In genomic region chrX:66064261-66064660, GRCh38 we compare ENCODE assay signal across 1 cellular context.
TF ChIP-seq lines count a peak whose summit lies in the region.

No MANE protein-coding gene starts in this region.

TF ChIP-seq in K562, 482 proteins besides CTCF, POLR2A, EP300 and RAD21 (continued from another document):
- TF ChIP-seq YY1 (IDR thresholded peaks at IDR 0.05; ENCODE audit: borderline replicate concordance in 1 of 3, control insufficient read depth in 1 of 3, extremely low read depth in 1 of 3, insufficient read depth in 3 of 3, insufficient read length in 1 of 3, insufficient replicate concordance in 2 of 3, low read depth in 1 of 3, low read length in 2 of 3) (peak in 1 of 3 experiments; percentile 31), PML (IDR thresholded peaks at IDR 0.05; ENCODE audit: low read length) (no peak), TEAD1 (CRISPR knock-in tag; IDR thresholded peaks at IDR 0.05) (no peak), ZC3H11A (IDR thresholded peaks at IDR 0.05; ENCODE audit: low read depth, low read length) (no peak), SMAD4 (CRISPR knock-in tag; conservative IDR thresholded peaks at IDR 0.05) (0 out of 2 replicates have a peak, but pooled peaks have one; percentile 24), E2F8 (IDR thresholded peaks at IDR 0.05; ENCODE audit: low read depth, partially characterized antibody) (no peak), C11orf30 (IDR thresholded peaks at IDR 0.05; ENCODE audit: low read depth) (peak; percentile 94), TEAD2 (tag; IDR thresholded peaks at IDR 0.05) (no peak), BMI1 (IDR thresholded peaks at IDR 0.05; ENCODE audit: low read length) (no peak), NCOA6 (IDR thresholded peaks at IDR 0.05) (no peak), ZNF316 (IDR thresholded peaks at IDR 0.05) (peak; percentile 96), ATF3 (IDR thresholded peaks at IDR 0.05) (peak; percentile 28), ATF3 (CRISPR knock-in tag; conservative IDR thresholded peaks at IDR 0.05) (no peak), KAT2B (IDR thresholded peaks at IDR 0.05; ENCODE audit: low read depth, low read length) (no peak), ZNF232 (CRISPR knock-in tag; IDR thresholded peaks at IDR 0.05) (no peak), ZNF184 (CRISPR knock-in tag; IDR thresholded peaks at IDR 0.05) (no peak), DNMT1 (IDR thresholded peaks at IDR 0.05) (no peak), MAFF (IDR thresholded peaks at IDR 0.05; ENCODE audit: low read length) (peak; percentile 76; the same call in 1 of the 2 replicates), ZNF586 (CRISPR knock-in tag; conservative IDR thresholded peaks at IDR 0.05) (no peak), TCF3 (CRISPR knock-in tag; IDR thresholded peaks at IDR 0.05) (no peak), FOXA3 (CRISPR knock-in tag; conservative IDR thresholded peaks at IDR 0.05 in 1 of 2, IDR thresholded peaks at IDR 0.05 in 1 of 2) (peak; percentile 79 to 87), RBM34 (IDR thresholded peaks at IDR 0.05; ENCODE audit: borderline replicate concordance, insufficient read depth, low read length) (no peak), RB1 (IDR thresholded peaks at IDR 0.05; ENCODE audit: low read depth) (no peak), BHLHE40 (IDR thresholded peaks at IDR 0.05; ENCODE audit: low read length) (no peak), FOXK2 (conservative IDR thresholded peaks at IDR 0.05 in 1 of 2, IDR thresholded peaks at IDR 0.05 in 1 of 2; ENCODE audit: low read depth in 2 of 2) (peak; percentile 46 to 66; a peak in 3 of 4 replicates), DPF2 (IDR thresholded peaks at IDR 0.05) (peak; percentile 24; the same call in 1 of the 2 replicates), JUND (IDR thresholded peaks at IDR 0.05; ENCODE audit: borderline replicate concordance, low read depth, low read length) (peak; percentile 15; the same call in 1 of the 2 replicates), JUND (tag; IDR thresholded peaks at IDR 0.05; ENCODE audit: borderline replicate concordance, low read depth, low read length) (no peak), HDAC3 (IDR thresholded peaks at IDR 0.05; ENCODE audit: borderline replicate concordance, partially characterized antibody) (no peak), ZNF212 (CRISPR knock-in tag; IDR thresholded peaks at IDR 0.05) (no peak), ARID3A (IDR thresholded peaks at IDR 0.05; ENCODE audit: borderline replicate concordance, low read depth, low read length) (no peak), ELF2 (CRISPR knock-in tag; IDR thresholded peaks at IDR 0.05) (no peak), GTF3C2 (IDR thresholded peaks at IDR 0.05; ENCODE audit: borderline replicate concordance, extremely low read depth, insufficient read length) (no peak), ZNF282 (CRISPR knock-in tag; IDR thresholded peaks at IDR 0.05) (no peak), CHCHD3 (CRISPR knock-in tag; IDR thresholded peaks at IDR 0.05) (no peak), EHMT2 (IDR thresholded peaks at IDR 0.05) (peak; percentile 67; the same call in 1 of the 2 replicates), THRA (IDR thresholded peaks at IDR 0.05) (no peak), ARID1B (IDR thresholded peaks at IDR 0.05) (peak; percentile 23), ZNF589 (CRISPR knock-in tag; IDR thresholded peaks at IDR 0.05; ENCODE audit: low read depth) (no peak), PURB (CRISPR knock-in tag; IDR thresholded peaks at IDR 0.05; ENCODE audit: low read depth) (no peak), ETV5 (CRISPR knock-in tag; IDR thresholded peaks at IDR 0.05; ENCODE audit: low read depth) (no peak), MAFK (IDR thresholded peaks at IDR 0.05; ENCODE audit: low read length) (peak; percentile 78), ADNP (tag; IDR thresholded peaks at IDR 0.05) (no peak), RCOR1 (IDR thresholded peaks at IDR 0.05; ENCODE audit: borderline replicate concordance in 1 of 2, low read depth in 2 of 2, low read length in 2 of 2) (no peak), HDAC1 (IDR thresholded peaks at IDR 0.05) (no peak), PKNOX1 (IDR thresholded peaks at IDR 0.05) (no peak)
- TF ChIP-seq, protein P1, sequence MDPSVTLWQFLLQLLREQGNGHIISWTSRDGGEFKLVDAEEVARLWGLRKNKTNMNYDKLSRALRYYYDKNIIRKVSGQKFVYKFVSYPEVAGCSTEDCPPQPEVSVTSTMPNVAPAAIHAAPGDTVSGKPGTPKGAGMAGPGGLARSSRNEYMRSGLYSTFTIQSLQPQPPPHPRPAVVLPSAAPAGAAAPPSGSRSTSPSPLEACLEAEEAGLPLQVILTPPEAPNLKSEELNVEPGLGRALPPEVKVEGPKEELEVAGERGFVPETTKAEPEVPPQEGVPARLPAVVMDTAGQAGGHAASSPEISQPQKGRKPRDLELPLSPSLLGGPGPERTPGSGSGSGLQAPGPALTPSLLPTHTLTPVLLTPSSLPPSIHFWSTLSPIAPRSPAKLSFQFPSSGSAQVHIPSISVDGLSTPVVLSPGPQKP (CRISPR knock-in tag; IDR thresholded peaks at IDR 0.05) = no peak
- TF ChIP-seq, protein P2, sequence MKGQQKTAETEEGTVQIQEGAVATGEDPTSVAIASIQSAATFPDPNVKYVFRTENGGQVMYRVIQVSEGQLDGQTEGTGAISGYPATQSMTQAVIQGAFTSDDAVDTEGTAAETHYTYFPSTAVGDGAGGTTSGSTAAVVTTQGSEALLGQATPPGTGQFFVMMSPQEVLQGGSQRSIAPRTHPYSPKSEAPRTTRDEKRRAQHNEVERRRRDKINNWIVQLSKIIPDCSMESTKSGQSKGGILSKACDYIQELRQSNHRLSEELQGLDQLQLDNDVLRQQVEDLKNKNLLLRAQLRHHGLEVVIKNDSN (CRISPR knock-in tag; IDR thresholded peaks at IDR 0.05) = no peak
- TF ChIP-seq, protein P3, sequence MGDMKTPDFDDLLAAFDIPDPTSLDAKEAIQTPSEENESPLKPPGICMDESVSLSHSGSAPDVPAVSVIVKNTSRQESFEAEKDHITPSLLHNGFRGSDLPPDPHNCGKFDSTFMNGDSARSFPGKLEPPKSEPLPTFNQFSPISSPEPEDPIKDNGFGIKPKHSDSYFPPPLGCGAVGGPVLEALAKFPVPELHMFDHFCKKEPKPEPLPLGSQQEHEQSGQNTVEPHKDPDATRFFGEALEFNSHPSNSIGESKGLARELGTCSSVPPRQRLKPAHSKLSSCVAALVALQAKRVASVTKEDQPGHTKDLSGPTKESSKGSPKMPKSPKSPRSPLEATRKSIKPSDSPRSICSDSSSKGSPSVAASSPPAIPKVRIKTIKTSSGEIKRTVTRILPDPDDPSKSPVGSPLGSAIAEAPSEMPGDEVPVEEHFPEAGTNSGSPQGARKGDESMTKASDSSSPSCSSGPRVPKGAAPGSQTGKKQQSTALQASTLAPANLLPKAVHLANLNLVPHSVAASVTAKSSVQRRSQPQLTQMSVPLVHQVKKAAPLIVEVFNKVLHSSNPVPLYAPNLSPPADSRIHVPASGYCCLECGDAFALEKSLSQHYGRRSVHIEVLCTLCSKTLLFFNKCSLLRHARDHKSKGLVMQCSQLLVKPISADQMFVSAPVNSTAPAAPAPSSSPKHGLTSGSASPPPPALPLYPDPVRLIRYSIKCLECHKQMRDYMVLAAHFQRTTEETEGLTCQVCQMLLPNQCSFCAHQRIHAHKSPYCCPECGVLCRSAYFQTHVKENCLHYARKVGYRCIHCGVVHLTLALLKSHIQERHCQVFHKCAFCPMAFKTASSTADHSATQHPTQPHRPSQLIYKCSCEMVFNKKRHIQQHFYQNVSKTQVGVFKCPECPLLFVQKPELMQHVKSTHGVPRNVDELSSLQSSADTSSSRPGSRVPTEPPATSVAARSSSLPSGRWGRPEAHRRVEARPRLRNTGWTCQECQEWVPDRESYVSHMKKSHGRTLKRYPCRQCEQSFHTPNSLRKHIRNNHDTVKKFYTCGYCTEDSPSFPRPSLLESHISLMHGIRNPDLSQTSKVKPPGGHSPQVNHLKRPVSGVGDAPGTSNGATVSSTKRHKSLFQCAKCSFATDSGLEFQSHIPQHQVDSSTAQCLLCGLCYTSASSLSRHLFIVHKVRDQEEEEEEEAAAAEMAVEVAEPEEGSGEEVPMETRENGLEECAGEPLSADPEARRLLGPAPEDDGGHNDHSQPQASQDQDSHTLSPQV (IDR thresholded peaks at IDR 0.05) = peak; percentile 71; the same call in 1 of the 2 replicates
- TF ChIP-seq, protein P4, sequence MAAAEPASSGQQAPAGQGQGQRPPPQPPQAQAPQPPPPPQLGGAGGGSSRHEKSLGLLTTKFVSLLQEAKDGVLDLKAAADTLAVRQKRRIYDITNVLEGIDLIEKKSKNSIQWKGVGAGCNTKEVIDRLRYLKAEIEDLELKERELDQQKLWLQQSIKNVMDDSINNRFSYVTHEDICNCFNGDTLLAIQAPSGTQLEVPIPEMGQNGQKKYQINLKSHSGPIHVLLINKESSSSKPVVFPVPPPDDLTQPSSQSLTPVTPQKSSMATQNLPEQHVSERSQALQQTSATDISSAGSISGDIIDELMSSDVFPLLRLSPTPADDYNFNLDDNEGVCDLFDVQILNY (CRISPR knock-in tag; IDR thresholded peaks at IDR 0.05) = no peak
TF ChIP-seq in K562: peak in this region for 17.
